9 cellular contexts compared by ENCODE assay signal in the genomic region with DNA sequence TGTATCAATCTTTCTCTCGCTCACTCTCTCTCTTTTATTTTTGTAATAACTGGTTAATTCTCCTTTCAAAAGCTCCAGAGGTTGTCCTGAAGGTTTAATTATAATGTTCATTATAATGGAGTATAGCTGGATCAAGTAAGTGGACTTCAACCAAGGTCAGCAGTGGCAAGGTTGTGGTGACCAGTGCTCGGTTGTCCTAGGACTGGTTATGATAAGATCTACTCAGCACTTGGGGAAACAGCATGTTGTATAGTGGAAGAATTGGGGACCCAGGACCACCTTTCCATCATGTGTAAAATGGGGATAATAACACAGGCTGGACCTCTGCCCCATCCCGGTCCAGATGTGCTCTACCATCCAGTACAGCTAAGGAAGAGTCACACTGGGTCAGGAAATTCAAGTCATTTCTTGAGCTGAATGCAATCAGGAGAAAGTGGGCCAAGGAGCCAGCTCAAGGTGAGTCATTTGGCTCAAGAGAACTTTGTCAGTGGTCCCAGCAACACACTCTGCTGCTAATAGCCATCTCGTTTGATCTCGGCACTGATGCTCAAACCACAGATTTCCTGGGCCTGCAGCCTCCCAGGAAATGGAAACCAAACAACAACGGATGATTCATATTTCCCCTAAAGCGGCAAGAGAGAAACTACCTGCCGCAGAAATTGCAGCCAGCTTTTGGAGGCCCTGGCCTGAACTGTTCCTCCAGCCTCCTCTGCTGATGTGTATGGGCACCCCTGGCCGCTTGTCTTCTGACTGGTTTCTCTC.
DNase-seq lines count a peak whose midpoint lies in the region; ATAC-seq and TF ChIP-seq lines count a peak whose summit lies in the region.
"Had no signal": no experiment of that assay in that cellular context is flagged by ENCODE, and none has a peak within 500 bp of the region (broad histone marks: within the 10 kb centered on the region; RNA-seq: fewer than 3 reads in every experiment).

No MANE protein-coding gene starts in this region.

- DNase-seq in Calu3 (peak; percentile 59), KG1 (lab: John Stamatoyannopoulos, UW) (peak; percentile 14), hepatic stellate cell (ENCODE audit: low spot score) (peak; percentile 57), stromal cell of bone marrow (ENCODE audit: low read depth) (peak; percentile 89), CD1c-positive myeloid dendritic cell (ENCODE audit: extremely low spot score) (no peak), sigmoid colon (no peak)
- DNase-seq in activated CD8-positive, alpha-beta memory T cell treated with anti-CD3 and anti-CD28 coated beads for 4 hours (ENCODE audit: low read depth in 2 of 2) = peak; percentile 36 to 62

- TF ChIP-seq CTCF in Calu3 (IDR thresholded peaks at IDR 0.05; ENCODE audit: unreplicated experiment) = no peak
- TF ChIP-seq CTCF in sigmoid colon (IDR thresholded peaks at IDR 0.05) = no peak

- intact Hi-C loops in Calu3 (cut with micrococcal nuclease; ENCODE audit: unreplicated experiment) (no loop called here), sigmoid colon (cut with DNase I) (no loop called here)

- H3K4me1 ChIP-seq in sigmoid colon = no peaks in the 10 kb centered on the region
- H3K4me1 ChIP-seq: parathyroid adenoma had no signal

- CTCF ChIA-PET in Calu3 (lab: Charles Lee) = interaction anchor here (0.6 to 1.2 kb wide), 2 partner anchors 115 to 128 kb away, joined by 3 read pairs; no protein-coding TSS in a partner anchor

- H3K27ac ChIP-seq in sigmoid colon = no peak overlapping the region
- H3K27ac ChIP-seq: parathyroid adenoma had no signal

- H3K36me3 Mint-ChIP-seq in Calu3 (ENCODE audit: insufficient read depth, unreplicated experiment) = no peaks in the 10 kb centered on the region

- H3K36me3 ChIP-seq in sigmoid colon = no peaks in the 10 kb centered on the region

- no peaks in the 10 kb centered on the region for H3K9me3 Mint-ChIP-seq in Calu3 (ENCODE audit: low read depth, unreplicated experiment)

- no peak overlapping the region for H3K4me3 Mint-ChIP-seq in Calu3 (ENCODE audit: low read depth, unreplicated experiment)

- no peak overlapping the region for H3K4me3 ChIP-seq in sigmoid colon

- BruUV-seq in Calu3 (replicated peaks; lab: Mats Ljungman, UMichigan) = no TSS peak

- 67 to 83% methylated on average over 9 of the region's 9 CpGs for WGBS in sigmoid colon, 2 donors

- H3K27me3 Mint-ChIP-seq in Calu3 (ENCODE audit: unreplicated experiment) = no peaks in the 10 kb centered on the region

- no peaks in the 10 kb centered on the region for H3K9me3 ChIP-seq in sigmoid colon

- H3K4me1 Mint-ChIP-seq in Calu3 (ENCODE audit: low read depth, unreplicated experiment) = peaks cover 8% of the 10 kb centered on the region

- TF ChIP-seq POLR2A in sigmoid colon (IDR thresholded peaks at IDR 0.05) = no peak

- H3K27me3 ChIP-seq in sigmoid colon = no peaks in the 10 kb centered on the region

- TF ChIP-seq EP300 in sigmoid colon (IDR thresholded peaks at IDR 0.05) = no peak

- peak; percentile 78 for ATAC-seq in GM21717 (IDR thresholded peaks at IDR 0.05; ENCODE audit: unreplicated experiment)

- peak overlapping the region; percentile 15 for H3K27ac Mint-ChIP-seq in Calu3 (ENCODE audit: unreplicated experiment)

Comparison
In these comparisons a context has a peak if more than half of its experiments do, and no peak if none do; other contexts are left out.
1. DNase-seq: peak in Calu3 (single experiment), KG1 (single experiment), activated CD8-positive, alpha-beta memory T cell treated with anti-CD3 and anti-CD28 coated beads for 4 hours (2 of 2), hepatic stellate cell (single experiment) and stromal cell of bone marrow (single experiment); none in CD1c-positive myeloid dendritic cell (single experiment) and sigmoid colon (single experiment).